11 cellular contexts compared by ENCODE assay signal in genomic region chr22:31271485-31271884, GRCh38. TPM values are rescaled to one million over a fixed set of nuclear protein-coding genes. Genes with fewer than 3 reads are reported as not detected.
DNase-seq lines count a peak whose midpoint lies in the region; ATAC-seq, FAIRE-seq and TF ChIP-seq lines count a peak whose summit lies in the region.
"Had no signal": no experiment of that assay in that cellular context is flagged by ENCODE, and none has a peak within 500 bp of the region (broad histone marks: within the 10 kb centered on the region; RNA-seq: fewer than 3 reads in every experiment).

No MANE protein-coding gene starts in this region.

- H3K9me3 Mint-ChIP-seq in astrocyte (ENCODE audit: unreplicated experiment) (no peaks in the 10 kb centered on the region), type B pancreatic cell (no peaks in the 10 kb centered on the region)

- ATAC-seq in Right ventricle myocardium superior (ENCODE audit: poor library complexity), result peak; percentile 26
- ATAC-seq in Right ventricle myocardium inferior, result no peak
- no peak for ATAC-seq in HG03565 (IDR thresholded peaks at IDR 0.05; ENCODE audit: unreplicated experiment)
- no peak for ATAC-seq in GM21737 (IDR thresholded peaks at IDR 0.05; ENCODE audit: unreplicated experiment)
- ATAC-seq: esophagus mucosa had no signal

- TF ChIP-seq CTCF in astrocyte (IDR thresholded peaks at IDR 0.05; ENCODE audit: insufficient read depth, low read depth, low read length) (no peak), type B pancreatic cell (conservative IDR thresholded peaks at IDR 0.05) (no peak)

- intact Hi-C loops in Right ventricle myocardium superior (cut with DNase I), result loop anchor here (5.0 kb wide), 1 partner anchor 59 kb away; the partner anchor contains the start of gene LIMK2
- intact Hi-C loops in Right ventricle myocardium inferior (cut with DNase I), result loop anchor here (5.0 kb wide), 1 partner anchor 59 kb away; the partner anchor contains the start of gene LIMK2

- H4K20me1 ChIP-seq in astrocyte (ENCODE audit: insufficient read depth, low read length), result peaks cover 17% of the 10 kb centered on the region

- peaks cover 5% of the 10 kb centered on the region for H3K4me1 ChIP-seq in astrocyte (ENCODE audit: insufficient read depth, low read length)

- H3K27me3 Mint-ChIP-seq in astrocyte (ENCODE audit: low read depth, unreplicated experiment) (no peaks in the 10 kb centered on the region), type B pancreatic cell (no peaks in the 10 kb centered on the region)
- H3K27me3 Mint-ChIP-seq: B cell had no signal

- no peaks in the 10 kb centered on the region for H3K9me3 ChIP-seq in astrocyte (ENCODE audit: insufficient read depth, low read depth, low read length)

- peak overlapping the region; percentile 29 for H3K4me2 ChIP-seq in astrocyte (ENCODE audit: low read length)

- H3K36me3 ChIP-seq in astrocyte (ENCODE audit: insufficient read depth, low read length), result peaks cover 28% of the 10 kb centered on the region

- H3K79me2 ChIP-seq in astrocyte (ENCODE audit: insufficient read depth, low read length), result no peaks in the 10 kb centered on the region

- H3K36me3 Mint-ChIP-seq in astrocyte (ENCODE audit: low read depth, unreplicated experiment) (peaks cover 69% of the 10 kb centered on the region), type B pancreatic cell (peaks cover 36% of the 10 kb centered on the region)

- no peak overlapping the region for H3K4me3 ChIP-seq in astrocyte (ENCODE audit: insufficient read depth, low read depth, low read length)

- H3K4me1 Mint-ChIP-seq in astrocyte (ENCODE audit: low read depth, unreplicated experiment) (peaks cover 19% of the 10 kb centered on the region), type B pancreatic cell (ENCODE audit: unreplicated experiment) (peaks cover 17% of the 10 kb centered on the region)
- H3K4me1 Mint-ChIP-seq: B cell had no signal

- peak overlapping the region; percentile 50 for H3K27ac ChIP-seq in astrocyte (ENCODE audit: low read depth, low read length)

- DNase-seq in Right ventricle myocardium superior (no peak), Right ventricle myocardium inferior (ENCODE audit: missing footprints) (no peak), astrocyte (ENCODE audit: low read depth) (peak; percentile 52), left kidney (ENCODE audit: low read depth, low spot score) (peak; percentile 83), type B pancreatic cell (ENCODE audit: extremely low spot score, unreplicated experiment) (no peak), DMS53 (lab: John Stamatoyannopoulos, UW) (no peak)
- DNase-seq: NCI-H2171 treated with DMSO at 0.1 percent for 48 hours had no signal

- no peak overlapping the region for H2AFZ ChIP-seq in astrocyte (ENCODE audit: low read depth, low read length)

- FAIRE-seq in astrocyte (lab: Jason Lieb, UNC), result no peak

- peak overlapping the region; percentile 48 for H3K9ac ChIP-seq in astrocyte (ENCODE audit: low read length)

- peak overlapping the region; percentile 20 for H3K4me3 Mint-ChIP-seq in astrocyte (ENCODE audit: unreplicated experiment)
- no peak overlapping the region for H3K4me3 Mint-ChIP-seq in type B pancreatic cell
- H3K4me3 Mint-ChIP-seq: B cell had no signal

- H3K27ac Mint-ChIP-seq in astrocyte (ENCODE audit: unreplicated experiment) (peak overlapping the region; percentile 16), type B pancreatic cell (peak overlapping the region; percentile 58)
- H3K27ac Mint-ChIP-seq: B cell had no signal

- H3K27me3 ChIP-seq in astrocyte (ENCODE audit: insufficient read depth, low read length), result no peaks in the 10 kb centered on the region

RNA-seq across cellular contexts. Expression of gene PIK3IP1, which starts 20.8 kb away (rescaled TPM):
- total RNA-seq in Right ventricle myocardium superior (10.4 TPM), Right ventricle myocardium inferior (13.7 TPM), astrocyte (21.4 and 22.3 TPM in 2 replicates), type B pancreatic cell (ENCODE audit: low replicate concordance) (21.0 and 36.8 TPM in 2 replicates)

RNA-seq across cellular contexts. Expression of gene LIMK2, which starts 59.4 kb away (rescaled TPM):
- total RNA-seq in Right ventricle myocardium superior (8.5 TPM), Right ventricle myocardium inferior (11.6 TPM), astrocyte (128 and 136 TPM in 2 replicates), type B pancreatic cell (ENCODE audit: low replicate concordance) (46.6 and 127 TPM in 2 replicates)

Comparison
In these comparisons a context has a peak if more than half of its experiments do, and no peak if none do; other contexts are left out.
1. DNase-seq: peak in astrocyte (single experiment) and left kidney (single experiment); none in Right ventricle myocardium superior (single experiment), Right ventricle myocardium inferior (single experiment), type B pancreatic cell (single experiment) and DMS53 (single experiment).